Comparison of ENCODE assay signal across 17 cellular contexts in the genomic region with DNA sequence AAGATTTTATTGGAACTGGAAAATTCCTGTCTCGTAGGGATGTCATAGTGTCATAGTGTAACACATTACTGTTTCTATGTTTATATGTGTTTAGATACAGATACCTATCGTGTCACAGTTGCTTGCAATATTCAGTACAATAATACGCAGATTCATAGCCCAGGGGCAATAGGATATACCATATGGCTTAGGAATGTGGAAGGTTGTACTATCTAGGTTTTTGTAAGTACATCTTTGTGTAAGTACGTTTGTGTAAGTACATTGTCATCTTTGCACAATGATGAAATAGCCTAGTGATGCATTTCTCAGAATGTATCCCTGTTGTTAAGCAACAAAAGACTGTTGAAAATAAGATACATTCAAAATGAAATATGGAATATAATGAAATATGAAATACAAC.
"Had no signal": no experiment of that assay in that cellular context is flagged by ENCODE, and none has a peak within 500 bp of the region (broad histone marks: within the 10 kb centered on the region; RNA-seq: fewer than 3 reads in every experiment).

No MANE protein-coding gene starts in this region.

- H3K4me1 ChIP-seq: psoas muscle, right lobe of liver, testis had no signal

- H3K27ac ChIP-seq: dorsolateral prefrontal cortex, psoas muscle, right lobe of liver, testis, tibial nerve had no signal

- DNase-seq: cortex of kidney; dorsolateral prefrontal cortex; effector CD8-positive, alpha-beta T cell; foreskin fibroblast; kidney glomerular epithelial cell; naive thymus-derived CD4-positive, alpha-beta T cell; nephron progenitor cell; psoas muscle; retina; right lobe of liver; stimulated activated CD4-positive, alpha-beta T cell treated with anti-CD3 and anti-CD28 coated beads, Interleukin-15, amount 100 ng/mL, for 24 hours; stimulated activated CD4-positive, alpha-beta T cell treated with anti-CD3 and anti-CD28 coated beads, Interleukin-1b, Interleukin-23, amount 100 ng/mL, for 48 hours; stimulated activated CD4-positive, alpha-beta T cell treated with anti-CD3 and anti-CD28 coated beads, Interleukin-4, amount 100 ng/mL, for 24 hours; testis had no signal

- H3K4me3 ChIP-seq: dorsolateral prefrontal cortex, psoas muscle, right lobe of liver, testis, tibial nerve had no signal

- H3K27me3 ChIP-seq: dorsolateral prefrontal cortex, right lobe of liver, testis, tibial nerve had no signal

- H3K9me3 ChIP-seq: psoas muscle, testis had no signal

- ATAC-seq: esophagus mucosa; naive thymus-derived CD4-positive, alpha-beta T cell; psoas muscle; right lobe of liver; stimulated activated memory B cell treated with anti-CD40 and anti-IgM and Interleukin-4, amounts not matched to agents 10 μg/mL and 1 μg/mL and 100 μg/mL, for 72 hours had no signal
